In genomic region chr9:70563010-70563409, GRCh38 we compare ENCODE assay signal across 11 cellular contexts.
DNase-seq lines count a peak whose midpoint lies in the region; ATAC-seq, FAIRE-seq and TF ChIP-seq lines count a peak whose summit lies in the region.
"Had no signal": no experiment of that assay in that cellular context is flagged by ENCODE, and none has a peak within 500 bp of the region (broad histone marks: within the 10 kb centered on the region; RNA-seq: fewer than 3 reads in every experiment).

No MANE protein-coding gene starts in this region.

- H3K27me3 ChIP-seq in ascending aorta (no peaks in the 10 kb centered on the region), muscle layer of duodenum (ENCODE audit: low read depth, low read length) (no peaks in the 10 kb centered on the region)

- DNase-seq in stimulated activated naive CD8-positive, alpha-beta T cell treated with anti-CD3 and anti-CD28 coated beads, Interleukin-15, Interleukin-2, amounts not matched to agents 100 U/mL and 50 U/mL, for 24 hours: no peak
- DNase-seq in ascending aorta (ENCODE audit: low spot score in 2 of 2): no peak
- DNase-seq in NCI-H1417 treated with DMSO at 0.1 percent for 48 hours (lab: John Stamatoyannopoulos, UW): no peak
- DNase-seq in H54 (ENCODE audit: insufficient read length, low spot score): no peak
- DNase-seq in stimulated activated CD4-positive, alpha-beta T cell treated with anti-CD3 and anti-CD28 coated beads, Interleukin-12 subunit alpha, Interleukin-12 subunit beta, amount 100 ng/mL, for 4 hours: no peak
- DNase-seq: NCI-H510A, nephron progenitor cell had no signal

- H3K4me3 ChIP-seq in ascending aorta: no peak overlapping the region
- no peak overlapping the region for H3K4me3 ChIP-seq in muscle layer of duodenum (ENCODE audit: low read depth in 1 of 2, low read length in 2 of 2)
- H3K4me3 ChIP-seq: HAP-1 had no signal

- no peak for TF ChIP-seq POLR2A in H54 (IDR thresholded peaks at IDR 0.05; ENCODE audit: low read depth, low read length)

- H3K4me1 Mint-ChIP-seq in stimulated activated naive CD8-positive, alpha-beta T cell treated with anti-CD3 and anti-CD28 coated beads, Interleukin-15, Interleukin-2, amounts not matched to agents 100 ng/mL and 50 ng/mL, for 24 hours (ENCODE audit: low read depth): peaks cover 50% of the 10 kb centered on the region

- no peaks in the 10 kb centered on the region for H3K4me1 ChIP-seq in ascending aorta
- no peaks in the 10 kb centered on the region for H3K4me1 ChIP-seq in muscle layer of duodenum (ENCODE audit: control insufficient read depth in 1 of 2, insufficient read depth in 2 of 2, low read length in 2 of 2)
- H3K4me1 ChIP-seq: HAP-1 had no signal

- no peak for TF ChIP-seq CTCF in ascending aorta (IDR thresholded peaks at IDR 0.05)

- peak overlapping the region; percentile 99 for H3K27ac Mint-ChIP-seq in stimulated activated naive CD8-positive, alpha-beta T cell treated with anti-CD3 and anti-CD28 coated beads, Interleukin-15, Interleukin-2, amounts not matched to agents 100 ng/mL and 50 ng/mL, for 24 hours

- H3K9me3 ChIP-seq in ascending aorta: no peaks in the 10 kb centered on the region
- H3K9me3 ChIP-seq in muscle layer of duodenum (ENCODE audit: control insufficient read depth in 1 of 2, low read length in 2 of 2): no peaks in the 10 kb centered on the region
- H3K9me3 ChIP-seq: HAP-1 had no signal

- no peaks in the 10 kb centered on the region for H3K36me3 ChIP-seq in ascending aorta
- no peaks in the 10 kb centered on the region for H3K36me3 ChIP-seq in muscle layer of duodenum (ENCODE audit: control insufficient read depth in 1 of 2, insufficient read depth in 2 of 2, low read length in 2 of 2)
- H3K36me3 ChIP-seq: HAP-1 had no signal

- H3K27me3 Mint-ChIP-seq in stimulated activated naive CD8-positive, alpha-beta T cell treated with anti-CD3 and anti-CD28 coated beads, Interleukin-15, Interleukin-2, amounts not matched to agents 100 ng/mL and 50 ng/mL, for 24 hours: no peaks in the 10 kb centered on the region

- H3K9me3 Mint-ChIP-seq in stimulated activated naive CD8-positive, alpha-beta T cell treated with anti-CD3 and anti-CD28 coated beads, Interleukin-15, Interleukin-2, amounts not matched to agents 100 ng/mL and 50 ng/mL, for 24 hours: no peaks in the 10 kb centered on the region
- H3K9me3 Mint-ChIP-seq: nephron progenitor cell had no signal

- no peaks in the 10 kb centered on the region for H3K36me3 Mint-ChIP-seq in stimulated activated naive CD8-positive, alpha-beta T cell treated with anti-CD3 and anti-CD28 coated beads, Interleukin-15, Interleukin-2, amounts not matched to agents 100 ng/mL and 50 ng/mL, for 24 hours (ENCODE audit: low read depth)

- FAIRE-seq in H54 (lab: Jason Lieb, UNC): no peak

- peak overlapping the region; percentile 72 for H3K4me3 Mint-ChIP-seq in stimulated activated naive CD8-positive, alpha-beta T cell treated with anti-CD3 and anti-CD28 coated beads, Interleukin-15, Interleukin-2, amounts not matched to agents 100 ng/mL and 50 ng/mL, for 24 hours
- H3K4me3 Mint-ChIP-seq: nephron progenitor cell had no signal

- intact Hi-C loops in ascending aorta (cut with DNase I): no loop called here

- H3K27ac ChIP-seq in ascending aorta (peak overlapping the region; percentile 3 to 25), muscle layer of duodenum (ENCODE audit: low read length) (peak overlapping the region; percentile 11)

- ATAC-seq in stimulated activated naive CD8-positive, alpha-beta T cell treated with anti-CD3 and anti-CD28 coated beads, Interleukin-15, Interleukin-2, amounts not matched to agents 100 U/mL and 50 U/mL, for 24 hours: no peak
- ATAC-seq in HG03342 (IDR thresholded peaks at IDR 0.05; ENCODE audit: unreplicated experiment): no peak
